In genomic region chr7:152180048-152180447, GRCh38 we compare ENCODE assay signal across 2 cellular contexts.
A peak's percentile ranks its signal among the peaks of the same experiment; 100 is the strongest.
TF ChIP-seq lines count a peak whose summit lies in the region.

No MANE protein-coding gene starts in this region.

TF ChIP-seq in HepG2, 621 proteins besides CTCF, POLR2A, EP300 and RAD21:
- TF ChIP-seq ZBTB39 (CRISPR knock-in tag; IDR thresholded peaks at IDR 0.05) (no peak), ZNF562 (CRISPR knock-in tag; IDR thresholded peaks at IDR 0.05; ENCODE audit: borderline replicate concordance) (no peak), ZNF121 (CRISPR knock-in tag; IDR thresholded peaks at IDR 0.05) (peak; percentile 70; the same call in 1 of the 2 replicates), THAP9 (CRISPR knock-in tag; IDR thresholded peaks at IDR 0.05; ENCODE audit: borderline replicate concordance) (no peak), RBM22 (optimal IDR thresholded peaks at IDR 0.05; ENCODE audit: low read length) (peak; percentile 73), ZNF770 (CRISPR knock-in tag; IDR thresholded peaks at IDR 0.05) (peak; percentile 15; the same call in 1 of the 2 replicates)
TF ChIP-seq in HepG2: peak in this region for 3.

TF ChIP-seq in K562, 482 proteins besides CTCF, POLR2A, EP300 and RAD21 (continued from another document):
- peak; percentile 92 for TF ChIP-seq ZNF121 (CRISPR knock-in tag; conservative IDR thresholded peaks at IDR 0.05)
- TF ChIP-seq RBM25 (IDR thresholded peaks at IDR 0.05; ENCODE audit: low read depth, low read length, severe bottlenecking) = peak; percentile 75
- no peak for TF ChIP-seq ZNF717 (CRISPR knock-in tag; IDR thresholded peaks at IDR 0.05)
- peak; percentile 44 for TF ChIP-seq RBM22 (IDR thresholded peaks at IDR 0.05; ENCODE audit: low read depth, low read length, poor library complexity, severe bottlenecking)
